Comparison of ENCODE assay signal across 8 cellular contexts in the genomic region with DNA sequence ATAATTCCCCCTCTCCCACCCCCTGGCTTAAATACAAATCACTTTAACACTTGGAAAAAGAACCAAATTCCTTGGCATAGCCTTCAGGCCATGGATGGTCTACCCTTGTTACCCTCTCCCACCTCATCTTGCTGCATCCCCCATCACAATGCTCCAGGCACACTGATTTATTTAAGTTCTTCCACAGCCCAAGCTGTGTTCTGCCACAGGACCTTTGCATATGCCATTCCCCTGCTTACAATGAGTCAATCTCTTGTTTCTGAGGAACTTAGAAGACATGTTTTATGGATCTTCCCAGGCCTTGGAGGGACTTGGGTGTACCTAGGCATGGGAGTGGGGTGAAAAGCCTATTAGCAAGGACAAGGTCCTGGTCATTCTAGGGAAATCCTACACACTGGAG. TPM values are rescaled to one million over a fixed set of nuclear protein-coding genes. Genes with fewer than 3 reads are reported as not detected.
"Had no signal": no experiment of that assay in that cellular context is flagged by ENCODE, and none has a peak within 500 bp of the region (broad histone marks: within the 10 kb centered on the region; RNA-seq: fewer than 3 reads in every experiment).

No MANE protein-coding gene starts in this region.

- H3K4me1 ChIP-seq: HAP-1 had no signal

- ATAC-seq: HCT116 had no signal

- H3K4me3 ChIP-seq: GM23248, HAP-1 had no signal

- H3K4me3 Mint-ChIP-seq: IgD-negative memory B cell had no signal

- H3K9me3 ChIP-seq: HAP-1 had no signal

- H3K36me3 Mint-ChIP-seq: IgD-negative memory B cell had no signal

- H3K27ac ChIP-seq: GM23248 had no signal

- H3K27ac Mint-ChIP-seq: IgD-negative memory B cell had no signal

- H3K9ac ChIP-seq: GM23248 had no signal

- H3K36me3 ChIP-seq: HAP-1 had no signal

- DNase-seq: GM23248, H7, Kasumi-1, KG1 had no signal

- H2AFZ ChIP-seq: GM23248 had no signal

- FAIRE-seq: HTR-8/SVneo had no signal

RNA-seq across cellular contexts. Expression of gene MAFB, which starts 6.2 kb away (rescaled TPM):
- polyA plus RNA-seq: IgD-negative memory B cell had no signal
